Comparison of ENCODE assay signal across 15 cellular contexts in genomic region chr13:112071011-112071901, GRCh38. TPM values are rescaled to one million over a fixed set of nuclear protein-coding genes. Genes with fewer than 3 reads are reported as not detected.
DNase-seq lines count a peak whose midpoint lies in the region; ATAC-seq and TF ChIP-seq lines count a peak whose summit lies in the region.
"Had no signal": no experiment of that assay in that cellular context is flagged by ENCODE, and none has a peak within 500 bp of the region (broad histone marks: within the 10 kb centered on the region; RNA-seq: fewer than 3 reads in every experiment).

No MANE protein-coding gene starts in this region.

- H3K4me3 ChIP-seq in colonic mucosa, result no peak overlapping the region
- H3K4me3 ChIP-seq: mucosa of descending colon, thyroid gland had no signal

- H3K9ac ChIP-seq in colonic mucosa (ENCODE audit: low read depth in 2 of 2, low read length in 2 of 2), result no peak overlapping the region

- H3K27me3 ChIP-seq in colonic mucosa, result peaks cover 84% of the 10 kb centered on the region

- no peak overlapping the region for H3K27ac ChIP-seq in colonic mucosa
- H3K27ac ChIP-seq: thyroid gland had no signal

- no peak for TF ChIP-seq CTCF in progenitor cell of endocrine pancreas (IDR thresholded peaks at IDR 0.05; ENCODE audit: unreplicated experiment)
- no peak for TF ChIP-seq CTCF in colonic mucosa (IDR thresholded peaks at IDR 0.05)

- intact Hi-C loops in activated CD4-positive, alpha-beta memory T cell treated with anti-CD3 and anti-CD28 coated beads for 36 hours (cut with micrococcal nuclease), result no loop called here
- intact Hi-C loops in colonic mucosa (cut with DNase I), result no loop called here

- ATAC-seq in GM18858 (IDR thresholded peaks at IDR 0.05; ENCODE audit: unreplicated experiment), result no peak
- ATAC-seq: mucosa of descending colon, T-cell had no signal

- no peaks in the 10 kb centered on the region for H3K9me3 Mint-ChIP-seq in activated CD4-positive, alpha-beta memory T cell treated with anti-CD3 and anti-CD28 coated beads, Interleukin-2, amount 10 ng/mL, durations not matched to agents 7 days and 5 days
- H3K9me3 Mint-ChIP-seq in activated CD4-positive, alpha-beta memory T cell treated with anti-CD3 and anti-CD28 coated beads for 36 hours, result no peaks in the 10 kb centered on the region
- H3K9me3 Mint-ChIP-seq in progenitor cell of endocrine pancreas (ENCODE audit: low read depth), result no peaks in the 10 kb centered on the region

- H3K4me3 Mint-ChIP-seq in activated CD4-positive, alpha-beta memory T cell treated with anti-CD3 and anti-CD28 coated beads, Interleukin-2, amount 10 ng/mL, durations not matched to agents 7 days and 5 days, result peak overlapping the region; percentile 6
- H3K4me3 Mint-ChIP-seq in activated CD4-positive, alpha-beta memory T cell treated with anti-CD3 and anti-CD28 coated beads for 36 hours, result no peak overlapping the region
- peak overlapping the region; percentile 37 for H3K4me3 Mint-ChIP-seq in progenitor cell of endocrine pancreas (ENCODE audit: low read depth)

- CTCF ChIA-PET in activated CD4-positive, alpha-beta memory T cell treated with anti-CD3 and anti-CD28 coated beads, Interleukin-2, amount 10 ng/mL, durations not matched to agents 7 days and 5 days (lab: Charles Lee), result interaction anchor here (0.7 kb wide), 1 partner anchor 10 kb away, joined by 3 read pairs; no protein-coding TSS in a partner anchor
- CTCF ChIA-PET in activated CD4-positive, alpha-beta memory T cell treated with anti-CD3 and anti-CD28 coated beads for 36 hours (lab: Charles Lee), result no interaction called here

- H3K36me3 ChIP-seq in colonic mucosa, result no peaks in the 10 kb centered on the region
- H3K36me3 ChIP-seq: MG63, thyroid gland had no signal

- no peaks in the 10 kb centered on the region for H3K4me1 ChIP-seq in colonic mucosa

- peaks cover 3% of the 10 kb centered on the region for H3K4me1 Mint-ChIP-seq in activated CD4-positive, alpha-beta memory T cell treated with anti-CD3 and anti-CD28 coated beads, Interleukin-2, amount 10 ng/mL, durations not matched to agents 7 days and 5 days
- peaks cover 8% of the 10 kb centered on the region for H3K4me1 Mint-ChIP-seq in activated CD4-positive, alpha-beta memory T cell treated with anti-CD3 and anti-CD28 coated beads for 36 hours (ENCODE audit: low read depth)
- H3K4me1 Mint-ChIP-seq in progenitor cell of endocrine pancreas (ENCODE audit: low read depth), result peaks cover 1% of the 10 kb centered on the region

- H3K27me3 Mint-ChIP-seq in activated CD4-positive, alpha-beta memory T cell treated with anti-CD3 and anti-CD28 coated beads, Interleukin-2, amount 10 ng/mL, durations not matched to agents 7 days and 5 days, result peaks cover 61% of the 10 kb centered on the region
- H3K27me3 Mint-ChIP-seq in activated CD4-positive, alpha-beta memory T cell treated with anti-CD3 and anti-CD28 coated beads for 36 hours, result peaks cover 55% of the 10 kb centered on the region
- peaks cover 67% of the 10 kb centered on the region for H3K27me3 Mint-ChIP-seq in progenitor cell of endocrine pancreas

- POLR2A ChIA-PET in activated CD4-positive, alpha-beta memory T cell treated with anti-CD3 and anti-CD28 coated beads, Interleukin-2, amount 10 ng/mL, durations not matched to agents 7 days and 5 days (lab: Charles Lee), result no interaction called here
- POLR2A ChIA-PET in activated CD4-positive, alpha-beta memory T cell treated with anti-CD3 and anti-CD28 coated beads for 36 hours (lab: Charles Lee), result no interaction called here

- peaks cover 18% of the 10 kb centered on the region for H3K36me3 Mint-ChIP-seq in activated CD4-positive, alpha-beta memory T cell treated with anti-CD3 and anti-CD28 coated beads, Interleukin-2, amount 10 ng/mL, durations not matched to agents 7 days and 5 days (ENCODE audit: low read depth)
- peaks cover 12% of the 10 kb centered on the region for H3K36me3 Mint-ChIP-seq in activated CD4-positive, alpha-beta memory T cell treated with anti-CD3 and anti-CD28 coated beads for 36 hours
- no peaks in the 10 kb centered on the region for H3K36me3 Mint-ChIP-seq in progenitor cell of endocrine pancreas (ENCODE audit: insufficient read depth)
- H3K36me3 Mint-ChIP-seq: T-cell had no signal

- no peaks in the 10 kb centered on the region for H3K9me3 ChIP-seq in colonic mucosa
- H3K9me3 ChIP-seq: MG63, mucosa of descending colon, thyroid gland had no signal

- H3K27ac Mint-ChIP-seq in activated CD4-positive, alpha-beta memory T cell treated with anti-CD3 and anti-CD28 coated beads, Interleukin-2, amount 10 ng/mL, durations not matched to agents 7 days and 5 days, result peak overlapping the region; percentile 26
- no peak overlapping the region for H3K27ac Mint-ChIP-seq in activated CD4-positive, alpha-beta memory T cell treated with anti-CD3 and anti-CD28 coated beads for 36 hours
- H3K27ac Mint-ChIP-seq in progenitor cell of endocrine pancreas, result peak overlapping the region; percentile 47

- no peak for DNase-seq in activated CD4-positive, alpha-beta memory T cell treated with anti-CD3 and anti-CD28 coated beads, Interleukin-2, amount 10 ng/mL, durations not matched to agents 7 days and 5 days
- no peak for DNase-seq in activated CD4-positive, alpha-beta memory T cell treated with anti-CD3 and anti-CD28 coated beads for 36 hours
- DNase-seq in NCI-H1436 treated with DMSO at 0.1 percent for 48 hours (lab: John Stamatoyannopoulos, UW) (peak; percentile 50), ecto neural progenitor cell (ENCODE audit: low spot score) (peak; percentile 55), progenitor cell of endocrine pancreas (ENCODE audit: low spot score, unreplicated experiment) (no peak), colonic mucosa (no peak), kidney tubule cell (ENCODE audit: low spot score) (no peak)
- DNase-seq: activated CD4-positive, alpha-beta T cell treated with anti-CD3 and anti-CD28 coated beads for 48 hours; activated effector memory CD4-positive, alpha-beta T cell treated with Interleukin-2 at 50 U/mL for 16 hours; MG63; mucosa of descending colon; T-cell; thyroid gland had no signal

RNA-seq across cellular contexts. Expression of gene SOX1, which starts 4.3 kb away (rescaled TPM):
- total RNA-seq in activated CD4-positive, alpha-beta memory T cell treated with anti-CD3 and anti-CD28 coated beads, Interleukin-2, amount 10 ng/mL, durations not matched to agents 7 days and 5 days, result not detected
- not detected for total RNA-seq in activated CD4-positive, alpha-beta memory T cell treated with anti-CD3 and anti-CD28 coated beads for 36 hours
- total RNA-seq in progenitor cell of endocrine pancreas, result 0.51 and 0.57 TPM in 2 replicates
- total RNA-seq in colonic mucosa, result not detected
- total RNA-seq: NCI-H460, T-cell had no signal

Comparison
In these comparisons a context has a peak if more than half of its experiments do, and no peak if none do; other contexts are left out.
1. DNase-seq: peak in NCI-H1436 treated with DMSO at 0.1 percent for 48 hours (single experiment) and ecto neural progenitor cell (single experiment); none in activated CD4-positive, alpha-beta memory T cell treated with anti-CD3 and anti-CD28 coated beads, Interleukin-2, amount 10 ng/mL, durations not matched to agents 7 days and 5 days (single experiment), activated CD4-positive, alpha-beta memory T cell treated with anti-CD3 and anti-CD28 coated beads for 36 hours (single experiment), progenitor cell of endocrine pancreas (single experiment), colonic mucosa (single experiment) and kidney tubule cell (single experiment).